ENCODE assay signal across 8 cellular contexts in the genomic region with DNA sequence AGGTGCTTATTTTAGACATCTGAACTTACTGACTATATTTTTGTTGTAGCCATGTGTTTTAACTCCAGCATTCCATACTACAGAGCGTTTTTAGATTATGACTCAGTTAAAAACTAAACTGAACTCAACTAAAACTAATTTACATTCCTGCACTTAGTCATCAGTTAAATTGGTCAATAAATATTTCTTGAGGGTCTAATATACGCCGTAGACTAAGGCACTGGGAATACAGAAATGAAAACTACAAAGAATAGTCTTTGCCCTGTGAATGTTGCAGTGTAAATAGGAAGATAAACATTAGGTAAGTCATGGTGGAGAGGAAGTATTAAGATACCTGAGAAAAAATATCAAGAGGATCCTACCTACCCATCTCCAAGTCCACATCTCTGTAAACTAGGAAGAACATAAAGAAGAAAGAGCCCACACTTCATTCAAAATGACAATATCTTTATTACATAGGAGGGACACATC. TPM values are rescaled to one million over a fixed set of nuclear protein-coding genes. Genes with fewer than 3 reads are reported as not detected.
DNase-seq lines count a peak whose midpoint lies in the region; ATAC-seq and TF ChIP-seq lines count a peak whose summit lies in the region.
"Had no signal": no experiment of that assay in that cellular context is flagged by ENCODE, and none has a peak within 500 bp of the region (broad histone marks: within the 10 kb centered on the region; RNA-seq: fewer than 3 reads in every experiment).

No MANE protein-coding gene starts in this region.

- H3K4me3 ChIP-seq in astrocyte of the spinal cord (ENCODE audit: low read depth, low read length), result no peak overlapping the region
- no peak overlapping the region for H3K4me3 ChIP-seq in transverse colon

- peaks cover 24% of the 10 kb centered on the region for H3K36me3 Mint-ChIP-seq in stimulated activated effector memory CD8-positive, alpha-beta T cell treated with anti-CD3 and anti-CD28 coated beads, Interleukin-12 subunit alpha, Interleukin-12 subunit beta, amount 100 ng/mL, for 72 hours

- peak overlapping the region; percentile 68 to 79 (median 74) for H3K27ac ChIP-seq in transverse colon

- TF ChIP-seq POLR2A in transverse colon (IDR thresholded peaks at IDR 0.05), result no peak

- peaks cover 30% of the 10 kb centered on the region for H3K4me1 Mint-ChIP-seq in stimulated activated effector memory CD8-positive, alpha-beta T cell treated with anti-CD3 and anti-CD28 coated beads, Interleukin-12 subunit alpha, Interleukin-12 subunit beta, amount 100 ng/mL, for 72 hours

- TF ChIP-seq CTCF in astrocyte of the spinal cord (IDR thresholded peaks at IDR 0.05; ENCODE audit: low read depth, low read length) (no peak), transverse colon (IDR thresholded peaks at IDR 0.05) (no peak)

- 27 to 44% methylated on average over 3 of the region's 3 CpGs for WGBS in transverse colon (ENCODE audit: low coverage in 1 of 2), 2 donors

- no peak for TF ChIP-seq EP300 in transverse colon (IDR thresholded peaks at IDR 0.05; ENCODE audit: low read depth)

- H3K27ac Mint-ChIP-seq in stimulated activated effector memory CD8-positive, alpha-beta T cell treated with anti-CD3 and anti-CD28 coated beads, Interleukin-12 subunit alpha, Interleukin-12 subunit beta, amount 100 ng/mL, for 72 hours, result no peak overlapping the region

- intact Hi-C loops in transverse colon (cut with DNase I; ENCODE audit: low total_unique reads), result no loop called here

- H3K4me3 Mint-ChIP-seq in stimulated activated effector memory CD8-positive, alpha-beta T cell treated with anti-CD3 and anti-CD28 coated beads, Interleukin-12 subunit alpha, Interleukin-12 subunit beta, amount 100 ng/mL, for 72 hours, result no peak overlapping the region

- H3K9me3 Mint-ChIP-seq in stimulated activated effector memory CD8-positive, alpha-beta T cell treated with anti-CD3 and anti-CD28 coated beads, Interleukin-12 subunit alpha, Interleukin-12 subunit beta, amount 100 ng/mL, for 72 hours, result no peaks in the 10 kb centered on the region

- in situ Hi-C loops in astrocyte of the spinal cord (cut with HindIII; ENCODE audit: low sequenced_read_pairs) (no loop called here), transverse colon (cut with MboI; ENCODE audit: low pct_ligation_motif_present in 1 of 4, low pct_unique_long_range_greater_than_20kb in 1 of 4, low sequenced_read_pairs in 3 of 4) (no loop called here)

- H3K27me3 ChIP-seq in transverse colon, result no peaks in the 10 kb centered on the region

- DNase-seq in astrocyte of the spinal cord (ENCODE audit: low read depth, low spot score), result peak; percentile 84
- no peak for DNase-seq in left lobe of liver (ENCODE audit: low spot score)
- no peak for DNase-seq in transverse colon
- DNase-seq in Ammon's horn (ENCODE audit: low spot score), result no peak
- no peak for DNase-seq in stimulated activated effector memory CD8-positive, alpha-beta T cell treated with anti-CD3 and anti-CD28 coated beads, Interleukin-12 subunit alpha, Interleukin-12 subunit beta, amount 100 ng/mL, for 72 hours (ENCODE audit: low spot score in 2 of 2)
- DNase-seq in activated CD4-positive, CD25-positive, alpha-beta regulatory T cell treated with anti-CD3 and anti-CD28 coated beads, Interleukin-2, amount 50 U/mL, for 72 hours, result no peak
- DNase-seq: NCI-H187 had no signal

- peaks cover 26 to 78% (median 41%) of the 10 kb centered on the region in 4 donors for H3K4me1 ChIP-seq in transverse colon

- H3K36me3 ChIP-seq in transverse colon, result peaks cover 0 to 7% (median 0%) of the 10 kb centered on the region in 4 donors

- peak; percentile 41 for ATAC-seq in HG03571 (IDR thresholded peaks at IDR 0.05; ENCODE audit: unreplicated experiment)
- peak; percentile 57 for ATAC-seq in left lobe of liver
- no peak for ATAC-seq in stimulated activated effector memory CD8-positive, alpha-beta T cell treated with anti-CD3 and anti-CD28 coated beads, Interleukin-12 subunit alpha, Interleukin-12 subunit beta, amount 100 ng/mL, for 72 hours

- no peaks in the 10 kb centered on the region for H3K9me3 ChIP-seq in transverse colon

RNA-seq across cellular contexts. Expression of a gene that starts 52.7 kb away (rescaled TPM):
- total RNA-seq in left lobe of liver (31.4 TPM), transverse colon (10 to 100 TPM; 26.9 to 53.7 (median 46.1) TPM)
